In the genomic region with DNA sequence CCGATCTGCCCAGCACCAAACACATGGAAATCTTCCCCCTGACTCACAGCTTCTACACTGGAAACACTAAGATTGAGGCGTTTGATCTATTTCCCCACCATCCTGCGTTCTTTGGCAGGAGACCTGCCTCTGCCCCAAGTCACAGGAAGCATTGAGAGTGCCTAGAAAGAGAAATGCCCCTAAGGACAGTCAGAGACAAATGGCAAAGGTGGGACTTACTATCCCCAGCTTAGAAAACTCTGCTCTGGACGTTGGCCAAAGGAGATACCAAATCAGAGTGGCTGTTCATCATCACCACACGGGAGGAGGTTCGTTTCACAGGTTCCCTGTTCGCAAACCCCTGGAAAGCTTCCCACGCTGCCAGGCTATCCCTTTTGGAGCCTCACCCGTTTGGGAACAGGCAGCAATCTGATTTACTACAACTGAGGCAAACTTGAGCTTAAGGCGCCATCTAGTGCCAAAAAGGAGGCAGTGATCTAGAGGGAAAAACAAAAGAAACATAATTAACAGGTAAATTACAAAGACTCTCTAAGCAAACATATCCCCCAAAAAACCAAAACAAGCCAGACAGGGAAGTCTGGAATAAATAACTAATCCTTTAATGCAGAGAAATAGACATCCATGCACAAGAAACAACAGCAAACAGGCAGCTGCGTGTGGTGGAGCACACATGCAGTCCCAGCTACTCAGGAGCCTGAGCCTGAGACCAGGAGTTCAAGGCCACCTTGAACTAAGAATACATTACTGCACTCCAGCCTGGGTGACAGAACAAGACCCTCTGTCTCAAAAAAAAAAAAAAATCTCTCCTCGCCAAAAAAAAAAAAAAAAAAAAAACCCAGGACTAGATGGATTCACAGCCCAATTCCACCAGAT, we compare ENCODE assay signal across 1 cellular context.
TF ChIP-seq lines count a peak whose summit lies in the region.

No MANE protein-coding gene starts in this region.

TF ChIP-seq in SK-N-SH treated with all-trans-retinoic acid at 6 μM for 48 hours, 23 proteins besides CTCF, POLR2A, EP300 and RAD21 (continued from another document):
- TF ChIP-seq CSDC2 (CRISPR knock-in tag; IDR thresholded peaks at IDR 0.05): no peak
- no peak for TF ChIP-seq ZNF8 (CRISPR knock-in tag; IDR thresholded peaks at IDR 0.05)
- no peak for TF ChIP-seq BACH2 (CRISPR knock-in tag; IDR thresholded peaks at IDR 0.05; ENCODE audit: borderline replicate concordance)
- TF ChIP-seq, protein P1, sequence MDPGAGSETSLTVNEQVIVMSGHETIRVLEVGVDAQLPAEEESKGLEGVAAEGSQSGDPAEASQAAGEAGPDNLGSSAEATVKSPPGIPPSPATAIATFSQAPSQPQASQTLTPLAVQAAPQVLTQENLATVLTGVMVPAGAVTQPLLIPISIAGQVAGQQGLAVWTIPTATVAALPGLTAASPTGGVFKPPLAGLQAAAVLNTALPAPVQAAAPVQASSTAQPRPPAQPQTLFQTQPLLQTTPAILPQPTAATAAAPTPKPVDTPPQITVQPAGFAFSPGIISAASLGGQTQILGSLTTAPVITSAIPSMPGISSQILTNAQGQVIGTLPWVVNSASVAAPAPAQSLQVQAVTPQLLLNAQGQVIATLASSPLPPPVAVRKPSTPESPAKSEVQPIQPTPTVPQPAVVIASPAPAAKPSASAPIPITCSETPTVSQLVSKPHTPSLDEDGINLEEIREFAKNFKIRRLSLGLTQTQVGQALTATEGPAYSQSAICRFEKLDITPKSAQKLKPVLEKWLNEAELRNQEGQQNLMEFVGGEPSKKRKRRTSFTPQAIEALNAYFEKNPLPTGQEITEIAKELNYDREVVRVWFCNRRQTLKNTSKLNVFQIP (CRISPR knock-in tag; IDR thresholded peaks at IDR 0.05; ENCODE audit: borderline replicate concordance, low read depth): no peak
- no peak for TF ChIP-seq TSHZ2 (CRISPR knock-in tag; IDR thresholded peaks at IDR 0.05)
- TF ChIP-seq ARNTL (CRISPR knock-in tag; IDR thresholded peaks at IDR 0.05; ENCODE audit: borderline replicate concordance, low read depth): no peak
- TF ChIP-seq, protein P2, sequence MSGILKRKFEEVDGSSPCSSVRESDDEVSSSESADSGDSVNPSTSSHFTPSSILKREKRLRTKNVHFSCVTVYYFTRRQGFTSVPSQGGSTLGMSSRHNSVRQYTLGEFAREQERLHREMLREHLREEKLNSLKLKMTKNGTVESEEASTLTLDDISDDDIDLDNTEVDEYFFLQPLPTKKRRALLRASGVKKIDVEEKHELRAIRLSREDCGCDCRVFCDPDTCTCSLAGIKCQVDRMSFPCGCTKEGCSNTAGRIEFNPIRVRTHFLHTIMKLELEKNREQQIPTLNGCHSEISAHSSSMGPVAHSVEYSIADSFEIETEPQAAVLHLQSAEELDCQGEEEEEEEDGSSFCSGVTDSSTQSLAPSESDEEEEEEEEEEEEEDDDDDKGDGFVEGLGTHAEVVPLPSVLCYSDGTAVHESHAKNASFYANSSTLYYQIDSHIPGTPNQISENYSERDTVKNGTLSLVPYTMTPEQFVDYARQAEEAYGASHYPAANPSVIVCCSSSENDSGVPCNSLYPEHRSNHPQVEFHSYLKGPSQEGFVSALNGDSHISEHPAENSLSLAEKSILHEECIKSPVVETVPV (CRISPR knock-in tag; IDR thresholded peaks at IDR 0.05): no peak
- TF ChIP-seq TOX (CRISPR knock-in tag; IDR thresholded peaks at IDR 0.05; ENCODE audit: borderline replicate concordance): no peak
- TF ChIP-seq SNAI2 (CRISPR knock-in tag; IDR thresholded peaks at IDR 0.05): no peak
- no peak for TF ChIP-seq RARB (CRISPR knock-in tag; IDR thresholded peaks at IDR 0.05)
- no peak for TF ChIP-seq PATZ1 (CRISPR knock-in tag; IDR thresholded peaks at IDR 0.05; ENCODE audit: borderline replicate concordance)
- TF ChIP-seq ZNF70 (CRISPR knock-in tag; IDR thresholded peaks at IDR 0.05): no peak
